Comparison of ENCODE assay signal across 32 cellular contexts in the genomic region with DNA sequence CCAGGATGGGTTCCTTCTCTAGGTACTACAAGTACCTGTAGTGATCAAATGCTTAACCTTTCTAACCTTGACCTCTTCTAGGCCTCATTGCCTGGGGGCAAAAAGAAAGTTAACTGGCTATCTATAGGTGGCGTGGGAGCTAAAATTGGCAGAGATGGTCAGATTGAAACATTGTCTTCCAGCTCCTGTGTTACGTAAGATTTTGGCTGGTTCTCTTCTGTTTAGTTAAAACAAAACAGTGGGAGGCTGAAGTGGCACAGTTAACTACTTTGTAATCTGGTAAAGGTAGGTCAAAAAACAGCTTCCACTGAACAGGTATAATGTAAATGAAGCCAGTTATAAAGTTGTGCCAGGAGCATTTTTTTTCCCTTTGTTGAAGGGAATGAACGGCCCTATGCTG.
DNase-seq lines count a peak whose midpoint lies in the region; ATAC-seq, FAIRE-seq and TF ChIP-seq lines count a peak whose summit lies in the region.
"Had no signal": no experiment of that assay in that cellular context is flagged by ENCODE, and none has a peak within 500 bp of the region (broad histone marks: within the 10 kb centered on the region; RNA-seq: fewer than 3 reads in every experiment).

No MANE protein-coding gene starts in this region.

- H3K4me3 Mint-ChIP-seq in MCF 10A (ENCODE audit: unreplicated experiment): no peak overlapping the region
- H3K4me3 Mint-ChIP-seq: B cell; CD14-positive monocyte; CD8-positive, alpha-beta memory T cell; HFFc6 had no signal

- H3K27me3 ChIP-seq in breast epithelium (peaks cover 0 to 45% of the 10 kb centered on the region in 2 donors), HepG2 (ENCODE audit: control insufficient read depth in 1 of 2, insufficient read depth in 2 of 2, low read length in 2 of 2) (no peaks in the 10 kb centered on the region)

- no peak overlapping the region for H3K4me3 ChIP-seq in breast epithelium
- no peak overlapping the region for H3K4me3 ChIP-seq in HepG2 (replicated peaks in 1 of 3; ENCODE audit: insufficient read depth in 1 of 3, low read depth in 2 of 3, low read length in 3 of 3)
- H3K4me3 ChIP-seq: HAP-1 had no signal

- H3K36me3 Mint-ChIP-seq in MCF 10A (ENCODE audit: insufficient read depth, unreplicated experiment): no peaks in the 10 kb centered on the region

- no peak for TF ChIP-seq RAD21 in HepG2 (CRISPR knock-in tag; IDR thresholded peaks at IDR 0.05)

- FAIRE-seq in HepG2 (lab: Jason Lieb, UNC): no peak
- FAIRE-seq: GM12892, GM19239 had no signal

- H3K27ac ChIP-seq in breast epithelium: no peak overlapping the region
- no peak overlapping the region for H3K27ac ChIP-seq in HepG2 (ENCODE audit: extremely low read length, insufficient read depth, low read length)
- H3K27ac ChIP-seq: 22Rv1 had no signal

- TF ChIP-seq CTCF in MCF 10A (IDR thresholded peaks at IDR 0.05; ENCODE audit: unreplicated experiment) (no peak), breast epithelium (IDR thresholded peaks at IDR 0.05) (no peak), HepG2 (CRISPR knock-in tag; IDR thresholded peaks at IDR 0.05) (no peak), omental fat pad (IDR thresholded peaks at IDR 0.05) (no peak)

- peak; percentile 44 for DNase-seq in MCF 10A (ENCODE audit: unreplicated experiment)
- no peak for DNase-seq in breast epithelium (ENCODE audit: low spot score in 2 of 2)
- DNase-seq in cerebellum (ENCODE audit: low spot score): peak; percentile 1
- DNase-seq in HepG2 (ENCODE audit: low spot score): no peak
- no peak for DNase-seq in OCI-M1 (lab: John Stamatoyannopoulos, UW)
- no peak for DNase-seq in omental fat pad (ENCODE audit: low spot score)
- DNase-seq: CD8-positive, alpha-beta memory T cell; DMS 273 treated with DMSO at 0.1 percent for 48 hours; DMS79; EL; GF-D8; GOT3; HFFc6; IMR-90; KG1; NCI-H1092; NCI-H1417 treated with DMSO at 0.1 percent for 48 hours; NCI-H1694 treated with DMSO at 0.1 percent for 48 hours; NCI-H2081 treated with DMSO at 0.1 percent for 48 hours; NCI-H2171; NCI-H226; NCI-H510A; NCI-H69; PC-3; SK-N-SH had no signal

- WGBS in HepG2 (ENCODE audit: low lambda C conversion rate): 93% methylated on average over 3 of the region's 3 CpGs

- H3K9ac ChIP-seq in HepG2 (ENCODE audit: insufficient read depth, low read depth, low read length): no peak overlapping the region
- H3K9ac ChIP-seq: SK-N-SH had no signal

- no peaks in the 10 kb centered on the region for H3K79me2 ChIP-seq in HepG2 (ENCODE audit: insufficient read depth, low read length)

- POLR2A ChIA-PET in MCF 10A (lab: Yijun Ruan, JAX) (interaction anchor here (0.6 to 1.6 kb wide), 2 partner anchors 21 to 52 kb away, joined by 4 read pairs; no protein-coding TSS in a partner anchor), HepG2 (lab: Yijun Ruan, JAX) (no interaction called here)

- no peak for TF ChIP-seq EP300 in HepG2 (IDR thresholded peaks at IDR 0.05; ENCODE audit: low read depth in 2 of 2, low read length in 2 of 2)
- no peak for TF ChIP-seq EP300 in HepG2 (CRISPR knock-in tag; IDR thresholded peaks at IDR 0.05; ENCODE audit: borderline replicate concordance)

- TF ChIP-seq POLR2A in breast epithelium (IDR thresholded peaks at IDR 0.05) (no peak), HepG2 (IDR thresholded peaks at IDR 0.05; ENCODE audit: insufficient read depth in 1 of 2, low read depth in 2 of 2, low read length in 2 of 2) (no peak)

- H3K36me3 ChIP-seq in breast epithelium (no peaks in the 10 kb centered on the region), HepG2 (replicated peaks in 1 of 2; ENCODE audit: control insufficient read depth in 1 of 2, insufficient read depth in 2 of 2, low read length in 2 of 2) (peaks cover 0 to 1% of the 10 kb centered on the region in 2 experiments; a peak in 1 of 5 replicates)
- H3K36me3 ChIP-seq: HAP-1 had no signal

- H3K9me3 ChIP-seq in breast epithelium (no peaks in the 10 kb centered on the region), HepG2 (ENCODE audit: low read length) (no peaks in the 10 kb centered on the region)
- H3K9me3 ChIP-seq: HAP-1, SK-N-SH had no signal

- H3K4me1 ChIP-seq in breast epithelium: no peaks in the 10 kb centered on the region
- H3K4me1 ChIP-seq in HepG2 (ENCODE audit: insufficient read depth, low read length): peaks cover 75% of the 10 kb centered on the region

- BruUV-seq in MCF 10A (replicated peaks; lab: Mats Ljungman, UMichigan) (no TSS peak), HepG2 (replicated peaks; lab: Mats Ljungman, UMichigan) (no TSS peak)

- H3K27ac Mint-ChIP-seq in MCF 10A (ENCODE audit: low read depth, unreplicated experiment): no peak overlapping the region
- H3K27ac Mint-ChIP-seq: B cell; CD14-positive monocyte; CD8-positive, alpha-beta memory T cell; HFFc6 had no signal

- ATAC-seq in HepG2 (no peak), HG02938 (IDR thresholded peaks at IDR 0.05; ENCODE audit: unreplicated experiment) (no peak), omental fat pad (ENCODE audit: low FRiP score) (no peak)
- ATAC-seq: PC-3 had no signal

- H2AFZ ChIP-seq in HepG2 (ENCODE audit: low read length): no peak overlapping the region

- no peaks in the 10 kb centered on the region for H4K20me1 ChIP-seq in HepG2 (ENCODE audit: insufficient read depth, low read length)

- CTCF ChIA-PET in MCF 10A (lab: Yijun Ruan, JAX) (interaction anchor here (0.7 to 1.1 kb wide), 4 partner anchors 10 to 240 kb away, joined by 3 to 5 read pairs (median 3); no protein-coding TSS in a partner anchor), HepG2 (lab: Yijun Ruan, JAX; ENCODE audit: low intra/inter-chr PET ratio, low total read pairs) (no interaction called here)

- peaks cover 36% of the 10 kb centered on the region for H3K27me3 Mint-ChIP-seq in MCF 10A (ENCODE audit: insufficient read depth, unreplicated experiment)
- H3K27me3 Mint-ChIP-seq: B cell; CD8-positive, alpha-beta memory T cell had no signal

- no peaks in the 10 kb centered on the region for H3K4me1 Mint-ChIP-seq in MCF 10A (ENCODE audit: insufficient read depth, unreplicated experiment)
- H3K4me1 Mint-ChIP-seq: B cell; CD14-positive monocyte; CD8-positive, alpha-beta memory T cell had no signal

- in situ Hi-C loops in HepG2 (cut with HindIII; ENCODE audit: extremely low pct_ligation_motif_present, low pct_unique_long_range_greater_than_20kb): loop anchor here (5.0 kb wide), 1 partner anchor 81 kb away; no protein-coding TSS in a partner anchor

- intact Hi-C loops in MCF 10A (cut with micrococcal nuclease) (no loop called here), breast epithelium (cut with DNase I; ENCODE audit: low total_unique reads) (no loop called here), HepG2 (cut with micrococcal nuclease; ENCODE audit: unreplicated experiment) (loop anchor here (2.0 to 10.0 kb wide), 2 partner anchors 81 to 149 kb away; no protein-coding TSS in a partner anchor)

- H3K4me2 ChIP-seq in HepG2 (ENCODE audit: low read depth, low read length): no peak overlapping the region
- H3K4me2 ChIP-seq: SK-N-SH had no signal

- no peaks in the 10 kb centered on the region for H3K9me3 Mint-ChIP-seq in MCF 10A (ENCODE audit: unreplicated experiment)
- H3K9me3 Mint-ChIP-seq: CD8-positive, alpha-beta memory T cell; HFFc6 had no signal

TF ChIP-seq in HepG2, 621 proteins besides CTCF, POLR2A, EP300 and RAD21:
- TF ChIP-seq ZNF629 (CRISPR knock-in tag; conservative IDR thresholded peaks at IDR 0.05) (no peak), RBM22 (optimal IDR thresholded peaks at IDR 0.05; ENCODE audit: low read length) (peak; percentile 50), CEBPB (IDR thresholded peaks at IDR 0.05; ENCODE audit: borderline replicate concordance, low read depth, low read length) (0 out of 2 replicates have a peak, but pooled peaks have one; percentile 5), CEBPG (CRISPR knock-in tag; IDR thresholded peaks at IDR 0.05) (0 out of 2 replicates have a peak, but pooled peaks have one; percentile 12), BCL6 (CRISPR knock-in tag; IDR thresholded peaks at IDR 0.05) (no peak)
- TF ChIP-seq, protein P1, sequence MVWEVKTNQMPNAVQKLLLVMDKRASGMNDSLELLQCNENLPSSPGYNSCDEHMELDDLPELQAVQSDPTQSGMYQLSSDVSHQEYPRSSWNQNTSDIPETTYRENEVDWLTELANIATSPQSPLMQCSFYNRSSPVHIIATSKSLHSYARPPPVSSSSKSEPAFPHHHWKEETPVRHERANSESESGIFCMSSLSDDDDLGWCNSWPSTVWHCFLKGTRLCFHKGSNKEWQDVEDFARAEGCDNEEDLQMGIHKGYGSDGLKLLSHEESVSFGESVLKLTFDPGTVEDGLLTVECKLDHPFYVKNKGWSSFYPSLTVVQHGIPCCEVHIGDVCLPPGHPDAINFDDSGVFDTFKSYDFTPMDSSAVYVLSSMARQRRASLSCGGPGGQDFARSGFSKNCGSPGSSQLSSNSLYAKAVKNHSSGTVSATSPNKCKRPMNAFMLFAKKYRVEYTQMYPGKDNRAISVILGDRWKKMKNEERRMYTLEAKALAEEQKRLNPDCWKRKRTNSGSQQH (CRISPR knock-in tag; IDR thresholded peaks at IDR 0.05; ENCODE audit: low read depth): no peak

Comparison
In these comparisons a context has a peak if more than half of its experiments do, and no peak if none do; other contexts are left out.
1. DNase-seq: peak in MCF 10A (single experiment) and cerebellum (single experiment); none in breast epithelium (0 of 2), HepG2 (single experiment), OCI-M1 (single experiment) and omental fat pad (single experiment).